In genomic region chrX:70132244-70132643, GRCh38 we compare ENCODE assay signal across 1 cellular context.
TF ChIP-seq lines count a peak whose summit lies in the region.

No MANE protein-coding gene starts in this region.

TF ChIP-seq in HCT116, 20 proteins besides CTCF, POLR2A, EP300 and RAD21 (continued from another document):
- TF ChIP-seq ELF1 (IDR thresholded peaks at IDR 0.05; ENCODE audit: borderline replicate concordance, low read depth) (no peak), EZH2 (IDR thresholded peaks at IDR 0.05) (no peak)
